Comparison of ENCODE assay signal across 8 cellular contexts in the genomic region with DNA sequence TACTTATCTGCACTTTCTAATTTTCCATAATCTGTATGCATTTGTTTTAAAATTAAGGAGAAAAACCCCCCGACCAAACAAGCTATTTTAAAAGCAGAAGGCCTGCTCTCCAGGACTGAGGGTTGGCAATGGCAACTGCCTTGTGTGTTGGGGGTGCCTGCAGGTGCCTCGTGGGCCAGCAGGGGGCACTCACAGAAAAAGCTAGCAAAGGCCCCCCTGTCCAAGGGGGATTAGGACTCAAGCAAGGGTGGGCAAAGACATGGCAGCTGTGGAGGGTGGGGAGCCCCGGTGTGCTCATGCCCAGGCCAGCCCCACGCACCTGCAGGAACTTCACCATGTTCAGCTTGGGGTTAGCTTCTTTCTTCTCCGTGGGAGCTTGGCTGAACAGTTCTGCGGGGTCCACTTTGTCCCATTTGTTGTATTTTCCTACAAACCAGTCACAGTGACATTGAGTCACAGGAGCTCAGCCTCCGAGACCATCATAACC. TPM values are rescaled to one million over a fixed set of nuclear protein-coding genes. Genes with fewer than 3 reads are reported as not detected.
DNase-seq lines count a peak whose midpoint lies in the region; ATAC-seq and TF ChIP-seq lines count a peak whose summit lies in the region.

No MANE protein-coding gene starts in this region.

- intact Hi-C loops in heart right ventricle (cut with DNase I) = no loop called here

- no peaks in the 10 kb centered on the region for H3K9me3 ChIP-seq in heart right ventricle

- no peak overlapping the region for H3K27ac ChIP-seq in heart right ventricle

- 73 to 74% methylated on average over 7 of the region's 7 CpGs for WGBS in heart right ventricle, 2 donors

- DNase-seq in DMS53 (lab: John Stamatoyannopoulos, UW) = peak; percentile 17
- no peak for DNase-seq in DMS53 treated with DMSO at 0.1 percent for 48 hours (lab: John Stamatoyannopoulos, UW; ENCODE audit: unreplicated experiment)
- DNase-seq in OCI-M1 (lab: John Stamatoyannopoulos, UW) = peak; percentile 74
- peak; percentile 36 for DNase-seq in activated gamma-delta T cell treated with anti-CD3 and anti-CD28 coated beads, Interleukin-2, amount 50 U/mL, for 16 hours (ENCODE audit: low read depth)
- DNase-seq in heart right ventricle = no peak
- DNase-seq in stimulated activated CD4-positive, alpha-beta T cell treated with anti-CD3 and anti-CD28 coated beads, Interleukin-1b, Interleukin-23, amount 100 ng/mL, for 4 hours (ENCODE audit: low read depth in 2 of 2) = peak; percentile 33 to 53
- DNase-seq in COR-L47 (lab: John Stamatoyannopoulos, UW) = no peak

- no peaks in the 10 kb centered on the region for H3K4me1 ChIP-seq in heart right ventricle

- ATAC-seq in heart right ventricle (peak in 2 of 8 donors; percentile 42 to 48), GM18861 (IDR thresholded peaks at IDR 0.05; ENCODE audit: unreplicated experiment) (no peak)

- no peak overlapping the region for H3K4me3 ChIP-seq in heart right ventricle

- TF ChIP-seq CTCF in heart right ventricle (IDR thresholded peaks at IDR 0.05) = peak; percentile 47 to 88 (median 73)

- H3K27me3 ChIP-seq in heart right ventricle = no peaks in the 10 kb centered on the region

- peaks cover 0 to 88% (median 50%) of the 10 kb centered on the region in 9 donors for H3K36me3 ChIP-seq in heart right ventricle

RNA-seq across cellular contexts. Expression of a gene that starts 10.3 kb away (rescaled TPM):
- 10 to 100 TPM in 7 of 10 donors, 1 to 10 TPM in 3; 8.4 to 18.4 (median 10.8) TPM for total RNA-seq in heart right ventricle
- polyA plus RNA-seq in heart right ventricle = 10 to 100 TPM in 1 of 2 donors, 1 to 10 TPM in 1; 7.8 to 20.0 TPM

RNA-seq across cellular contexts. Expression of a gene that starts 19.7 kb away (rescaled TPM):
- 10 to 100 TPM; 14.3 to 31.4 (median 19.0) TPM for total RNA-seq in heart right ventricle
- polyA plus RNA-seq in heart right ventricle = 10 to 100 TPM; 11.8 to 12.3 TPM

Comparison
In these comparisons a context has a peak if more than half of its experiments do, and no peak if none do; other contexts are left out.
1. DNase-seq: peak in DMS53 (single experiment), OCI-M1 (single experiment), activated gamma-delta T cell treated with anti-CD3 and anti-CD28 coated beads, Interleukin-2, amount 50 U/mL, for 16 hours (single experiment) and stimulated activated CD4-positive, alpha-beta T cell treated with anti-CD3 and anti-CD28 coated beads, Interleukin-1b, Interleukin-23, amount 100 ng/mL, for 4 hours (2 of 2); none in DMS53 treated with DMSO at 0.1 percent for 48 hours (single experiment), heart right ventricle (0 of 2) and COR-L47 (single experiment).